1 cellular context compared by ENCODE assay signal in genomic region chr12:52662093-52663006, GRCh38.
TF ChIP-seq lines count a peak whose summit lies in the region.

No MANE protein-coding gene starts in this region.

TF ChIP-seq in K562, 482 proteins besides CTCF, POLR2A, EP300 and RAD21 (continued from another document and continues in another):
- TF ChIP-seq RFX5 (IDR thresholded peaks at IDR 0.05; ENCODE audit: low read depth, low read length): no peak
- peak; percentile 91 to 99 for TF ChIP-seq RCOR1 (IDR thresholded peaks at IDR 0.05; ENCODE audit: borderline replicate concordance in 1 of 2, low read depth in 2 of 2, low read length in 2 of 2)
- TF ChIP-seq HMGN3 (IDR thresholded peaks at IDR 0.05; ENCODE audit: borderline replicate concordance, extremely low read depth, insufficient read length, low read depth, low read length): peak; percentile 78
- TF ChIP-seq PHB (CRISPR knock-in tag; IDR thresholded peaks at IDR 0.05): no peak
- TF ChIP-seq ZEB2 (IDR thresholded peaks at IDR 0.05): peak; percentile 87
- peak; percentile 71; the same call in 1 of the 2 replicates for TF ChIP-seq ATF4 (CRISPR knock-in tag; IDR thresholded peaks at IDR 0.05)
- peak; percentile 92 for TF ChIP-seq MGA (IDR thresholded peaks at IDR 0.05)
- TF ChIP-seq ZNF57 (CRISPR knock-in tag; IDR thresholded peaks at IDR 0.05): no peak
- TF ChIP-seq ZNF830 (CRISPR knock-in tag; IDR thresholded peaks at IDR 0.05): peak; percentile 94
- TF ChIP-seq ZNF785 (CRISPR knock-in tag; IDR thresholded peaks at IDR 0.05): no peak
- TF ChIP-seq DPF2 (IDR thresholded peaks at IDR 0.05): peak; percentile 99
- TF ChIP-seq TCF3 (CRISPR knock-in tag; IDR thresholded peaks at IDR 0.05): peak; percentile 100
- TF ChIP-seq MNT (conservative IDR thresholded peaks at IDR 0.05): peak in 1 of 2 experiments; percentile 76; a peak in 3 of 4 replicates
- no peak for TF ChIP-seq ZNF311 (CRISPR knock-in tag; IDR thresholded peaks at IDR 0.05)
- TF ChIP-seq USF1 (CRISPR knock-in tag; IDR thresholded peaks at IDR 0.05): peak; percentile 70
- peak; percentile 8; the same call in 1 of the 2 replicates for TF ChIP-seq ZBTB33 (CRISPR knock-in tag; IDR thresholded peaks at IDR 0.05)
- TF ChIP-seq AFF1 (IDR thresholded peaks at IDR 0.05; ENCODE audit: low read depth in 1 of 2, partially characterized antibody in 2 of 2): peak; percentile 67 to 93
- peak; percentile 78 to 80 for TF ChIP-seq NCOA2 (IDR thresholded peaks at IDR 0.05; ENCODE audit: partially characterized antibody in 2 of 2)
- TF ChIP-seq PHF21A (IDR thresholded peaks at IDR 0.05; ENCODE audit: borderline replicate concordance, low read depth): peak; percentile 73
- no peak for TF ChIP-seq POLR2H (tag; IDR thresholded peaks at IDR 0.05; ENCODE audit: low read depth)
- peak; percentile 87 for TF ChIP-seq JUND (IDR thresholded peaks at IDR 0.05; ENCODE audit: borderline replicate concordance, low read depth, low read length)
- TF ChIP-seq JUND (tag; IDR thresholded peaks at IDR 0.05; ENCODE audit: borderline replicate concordance, low read depth, low read length): peak; percentile 87; the same call in 2 of the 3 replicates
- TF ChIP-seq MTA1 (IDR thresholded peaks at IDR 0.05; ENCODE audit: borderline replicate concordance): peak; percentile 84
- peak; percentile 96 for TF ChIP-seq CBFB (CRISPR knock-in tag; IDR thresholded peaks at IDR 0.05)
- peak; percentile 68; the same call in 1 of the 2 replicates for TF ChIP-seq ZNF449 (CRISPR knock-in tag; IDR thresholded peaks at IDR 0.05)
- peak; percentile 97 for TF ChIP-seq ETV5 (CRISPR knock-in tag; IDR thresholded peaks at IDR 0.05; ENCODE audit: low read depth)
- TF ChIP-seq FOXA3 (CRISPR knock-in tag; conservative IDR thresholded peaks at IDR 0.05 in 1 of 2, IDR thresholded peaks at IDR 0.05 in 1 of 2): peak; percentile 90 to 94
- no peak for TF ChIP-seq PRMT5 (CRISPR knock-in tag; IDR thresholded peaks at IDR 0.05)
- peak; percentile 87 for TF ChIP-seq RBBP5 (IDR thresholded peaks at IDR 0.05; ENCODE audit: borderline replicate concordance, insufficient read depth, low read length, poor library complexity, severe bottlenecking)
- no peak; the same call in 1 of the 2 replicates for TF ChIP-seq MAFF (IDR thresholded peaks at IDR 0.05; ENCODE audit: low read length)
- no peak for TF ChIP-seq MED1 (CRISPR knock-in tag; IDR thresholded peaks at IDR 0.05; ENCODE audit: borderline replicate concordance)
- peak; percentile 92 for TF ChIP-seq EHMT2 (IDR thresholded peaks at IDR 0.05)
- TF ChIP-seq MAX (CRISPR knock-in tag; IDR thresholded peaks at IDR 0.05): peak; percentile 48
